In genomic region chr9:134634190-134634589, GRCh38 we compare ENCODE assay signal across 29 cellular contexts. TPM values are rescaled to one million over a fixed set of nuclear protein-coding genes. Genes with fewer than 3 reads are reported as not detected.
DNase-seq lines count a peak whose midpoint lies in the region; ATAC-seq and TF ChIP-seq lines count a peak whose summit lies in the region.
"Had no signal": no experiment of that assay in that cellular context is flagged by ENCODE, and none has a peak within 500 bp of the region (broad histone marks: within the 10 kb centered on the region; RNA-seq: fewer than 3 reads in every experiment).

No MANE protein-coding gene starts in this region.

- H3K27ac Mint-ChIP-seq in activated naive CD4-positive, alpha-beta T cell treated with anti-CD3 and anti-CD28 coated beads, Interleukin-2, amount 10 ng/mL, durations not matched to agents 7 days and 5 days: no peak overlapping the region
- H3K27ac Mint-ChIP-seq in H9: no peak overlapping the region
- H3K27ac Mint-ChIP-seq in stimulated activated naive B cell treated with anti-CD40 and anti-IgM and Interleukin-4, amounts not matched to agents 10 μg/mL and 1 μg/mL and 100 μg/mL, for 72 hours: no peak overlapping the region
- H3K27ac Mint-ChIP-seq in stimulated activated naive CD8-positive, alpha-beta T cell treated with anti-CD3 and anti-CD28 coated beads, Interleukin-15, amount 100 ng/mL, for 72 hours: no peak overlapping the region
- H3K27ac Mint-ChIP-seq: activated CD4-positive, alpha-beta memory T cell treated with anti-CD3 and anti-CD28 coated beads, Interleukin-2, amount 10 ng/mL, durations not matched to agents 7 days and 5 days; activated naive CD8-positive, alpha-beta T cell treated with anti-CD3 and anti-CD28 coated beads, Interleukin-2, amount 50 U/mL, for 24 hours; CD8-positive, alpha-beta T cell; memory B cell; neural progenitor cell; progenitor cell of endocrine pancreas had no signal

- H2BK5ac ChIP-seq in H9 (ENCODE audit: insufficient read length, low read length): no peak overlapping the region

- H3K27ac ChIP-seq in H9 (ENCODE audit: insufficient read length, low read depth, low read length): no peak overlapping the region
- H3K27ac ChIP-seq in lower lobe of right lung: no peak overlapping the region
- H3K27ac ChIP-seq in spleen: no peak overlapping the region
- H3K27ac ChIP-seq: neural progenitor cell had no signal

- H2AK5ac ChIP-seq in H9 (ENCODE audit: insufficient read length, low read length): no peak overlapping the region

- H3K36me3 ChIP-seq in lower lobe of right lung (no peaks in the 10 kb centered on the region), spleen (no peaks in the 10 kb centered on the region)
- H3K36me3 ChIP-seq: neural progenitor cell had no signal

- intact Hi-C loops in lower lobe of right lung (cut with DNase I): no loop called here
- intact Hi-C loops in spleen (cut with DNase I; ENCODE audit: low total_unique reads): no loop called here

- no peak overlapping the region for H3K4me2 ChIP-seq in H9 (ENCODE audit: insufficient read depth, insufficient read length, low read length)
- H3K4me2 ChIP-seq: neural progenitor cell had no signal

- H3K4ac ChIP-seq in H9 (ENCODE audit: low read depth, low read length): no peak overlapping the region

- no peak for TF ChIP-seq POLR2A in spleen (IDR thresholded peaks at IDR 0.05)

- ATAC-seq in lower lobe of right lung (no peak), GM18517 (IDR thresholded peaks at IDR 0.05; ENCODE audit: unreplicated experiment) (no peak)
- no peak for ATAC-seq in stimulated activated naive B cell treated with anti-CD40 and anti-IgM and Interleukin-4, amounts not matched to agents 10 μg/mL and 1 μg/mL and 100 μg/mL, for 72 hours (replicated peaks)
- ATAC-seq in stimulated activated naive CD8-positive, alpha-beta T cell treated with anti-CD3 and anti-CD28 coated beads, Interleukin-15, amount 100 ng/mL, for 72 hours: no peak
- ATAC-seq: activated naive CD8-positive, alpha-beta T cell treated with anti-CD3 and anti-CD28 coated beads, Interleukin-2, amount 50 U/mL, for 24 hours; CD8-positive, alpha-beta T cell; esophagus mucosa; HCT116; PC-3 had no signal

- no peak overlapping the region for H2BK15ac ChIP-seq in H9 (ENCODE audit: low read depth, low read length)

- H2BK120ac ChIP-seq in H9 (ENCODE audit: low read depth, low read length, poor library complexity, severe bottlenecking): no peak overlapping the region

- no peak overlapping the region for H3K4me3 Mint-ChIP-seq in activated naive CD4-positive, alpha-beta T cell treated with anti-CD3 and anti-CD28 coated beads, Interleukin-2, amount 10 ng/mL, durations not matched to agents 7 days and 5 days
- H3K4me3 Mint-ChIP-seq in H9: no peak overlapping the region
- no peak overlapping the region for H3K4me3 Mint-ChIP-seq in stimulated activated naive B cell treated with anti-CD40 and anti-IgM and Interleukin-4, amounts not matched to agents 10 μg/mL and 1 μg/mL and 100 μg/mL, for 72 hours
- no peak overlapping the region for H3K4me3 Mint-ChIP-seq in stimulated activated naive CD8-positive, alpha-beta T cell treated with anti-CD3 and anti-CD28 coated beads, Interleukin-15, amount 100 ng/mL, for 72 hours
- H3K4me3 Mint-ChIP-seq: activated CD4-positive, alpha-beta memory T cell treated with anti-CD3 and anti-CD28 coated beads, Interleukin-2, amount 10 ng/mL, durations not matched to agents 7 days and 5 days; activated naive CD8-positive, alpha-beta T cell treated with anti-CD3 and anti-CD28 coated beads, Interleukin-2, amount 50 U/mL, for 24 hours; CD8-positive, alpha-beta T cell; memory B cell; neural progenitor cell had no signal

- peaks cover 9% of the 10 kb centered on the region for H3K27me3 Mint-ChIP-seq in activated naive CD4-positive, alpha-beta T cell treated with anti-CD3 and anti-CD28 coated beads, Interleukin-2, amount 10 ng/mL, durations not matched to agents 7 days and 5 days
- peaks cover 5% of the 10 kb centered on the region for H3K27me3 Mint-ChIP-seq in H9 (ENCODE audit: low read depth)
- H3K27me3 Mint-ChIP-seq in stimulated activated naive B cell treated with anti-CD40 and anti-IgM and Interleukin-4, amounts not matched to agents 10 μg/mL and 1 μg/mL and 100 μg/mL, for 72 hours: peaks cover 7 to 12% of the 10 kb centered on the region in 2 donors
- H3K27me3 Mint-ChIP-seq in stimulated activated naive CD8-positive, alpha-beta T cell treated with anti-CD3 and anti-CD28 coated beads, Interleukin-15, amount 100 ng/mL, for 72 hours: peaks cover 8% of the 10 kb centered on the region
- H3K27me3 Mint-ChIP-seq: activated CD4-positive, alpha-beta memory T cell treated with anti-CD3 and anti-CD28 coated beads, Interleukin-2, amount 10 ng/mL, durations not matched to agents 7 days and 5 days; activated naive CD8-positive, alpha-beta T cell treated with anti-CD3 and anti-CD28 coated beads, Interleukin-2, amount 50 U/mL, for 24 hours had no signal

- H4K91ac ChIP-seq in H9 (ENCODE audit: insufficient read length, low read depth, low read length): no peak overlapping the region

- no peak overlapping the region for H2BK12ac ChIP-seq in H9 (ENCODE audit: insufficient read length, low read depth, low read length)

- H3K56ac ChIP-seq in H9 (ENCODE audit: insufficient read length, low read depth, low read length): no peak overlapping the region

- no peaks in the 10 kb centered on the region for H3K4me1 Mint-ChIP-seq in activated naive CD4-positive, alpha-beta T cell treated with anti-CD3 and anti-CD28 coated beads, Interleukin-2, amount 10 ng/mL, durations not matched to agents 7 days and 5 days
- H3K4me1 Mint-ChIP-seq in H9: peaks cover 2 to 14% of the 10 kb centered on the region in 2 experiments; a peak in 3 of 4 replicates
- peaks cover 0 to 2% of the 10 kb centered on the region in 2 donors for H3K4me1 Mint-ChIP-seq in stimulated activated naive B cell treated with anti-CD40 and anti-IgM and Interleukin-4, amounts not matched to agents 10 μg/mL and 1 μg/mL and 100 μg/mL, for 72 hours
- no peaks in the 10 kb centered on the region for H3K4me1 Mint-ChIP-seq in stimulated activated naive CD8-positive, alpha-beta T cell treated with anti-CD3 and anti-CD28 coated beads, Interleukin-15, amount 100 ng/mL, for 72 hours
- H3K4me1 Mint-ChIP-seq: activated CD4-positive, alpha-beta memory T cell treated with anti-CD3 and anti-CD28 coated beads, Interleukin-2, amount 10 ng/mL, durations not matched to agents 7 days and 5 days; activated naive CD8-positive, alpha-beta T cell treated with anti-CD3 and anti-CD28 coated beads, Interleukin-2, amount 50 U/mL, for 24 hours; memory B cell had no signal

- no peaks in the 10 kb centered on the region for H3K36me3 Mint-ChIP-seq in activated naive CD4-positive, alpha-beta T cell treated with anti-CD3 and anti-CD28 coated beads, Interleukin-2, amount 10 ng/mL, durations not matched to agents 7 days and 5 days
- no peaks in the 10 kb centered on the region; a peak in 1 of 7 replicates for H3K36me3 Mint-ChIP-seq in H9 (ENCODE audit: insufficient read depth in 1 of 3, low read depth in 3 of 3)
- H3K36me3 Mint-ChIP-seq in stimulated activated naive B cell treated with anti-CD40 and anti-IgM and Interleukin-4, amounts not matched to agents 10 μg/mL and 1 μg/mL and 100 μg/mL, for 72 hours: no peaks in the 10 kb centered on the region
- H3K36me3 Mint-ChIP-seq: CD8-positive, alpha-beta T cell; memory B cell; neural progenitor cell had no signal

- no peak overlapping the region for H3K4me3 ChIP-seq in lower lobe of right lung
- H3K4me3 ChIP-seq in spleen: no peak overlapping the region
- H3K4me3 ChIP-seq: neural progenitor cell had no signal

- H3K23me2 ChIP-seq in H9 (ENCODE audit: insufficient read length, low read depth, low read length, poor library complexity, severe bottlenecking): no peaks in the 10 kb centered on the region

- H3T11ph ChIP-seq in H9 (ENCODE audit: low read length): no peak overlapping the region

- H3K9me3 ChIP-seq in H9 (ENCODE audit: control insufficient read depth, low read depth, low read length): no peaks in the 10 kb centered on the region
- H3K9me3 ChIP-seq in lower lobe of right lung: no peaks in the 10 kb centered on the region
- no peaks in the 10 kb centered on the region for H3K9me3 ChIP-seq in spleen

- no peak overlapping the region for H4K8ac ChIP-seq in H9 (replicated peaks; ENCODE audit: insufficient read length, low read depth, low read length)

- WGBS in H9 (ENCODE audit: extremely low coverage, insufficient read length, low lambda C conversion rate): no CpG with 5 or more reads among the region's 9 CpGs
- 80 to 96% (median 92%) methylated on average over 3 to 9 of the region's 9 CpGs for WGBS in spleen, 5 donors

- H4K5ac ChIP-seq in H9 (ENCODE audit: insufficient read length, low read depth, low read length): no peak overlapping the region

- CTCF ChIA-PET in activated naive CD4-positive, alpha-beta T cell treated with anti-CD3 and anti-CD28 coated beads, Interleukin-2, amount 10 ng/mL, durations not matched to agents 7 days and 5 days (lab: Charles Lee): no interaction called here

- DNase-seq in activated naive CD4-positive, alpha-beta T cell treated with anti-CD3 and anti-CD28 coated beads, Interleukin-2, amount 10 ng/mL, durations not matched to agents 7 days and 5 days: peak; percentile 10
- no peak for DNase-seq in activated naive CD4-positive, alpha-beta T cell (lab: John Stamatoyannopoulos, UW)
- peak; percentile 7 for DNase-seq in H9
- peak; percentile 13 for DNase-seq in lower lobe of right lung
- DNase-seq in spleen: peak; percentile 57
- no peak for DNase-seq in stimulated activated naive B cell treated with anti-CD40 and anti-IgM and Interleukin-4, amounts not matched to agents 10 μg/mL and 1 μg/mL and 100 μg/mL, for 72 hours
- DNase-seq in stimulated activated naive CD8-positive, alpha-beta T cell treated with anti-CD3 and anti-CD28 coated beads, Interleukin-15, amount 100 ng/mL, for 72 hours: no peak
- DNase-seq: activated CD4-positive, alpha-beta memory T cell treated with anti-CD3 and anti-CD28 coated beads, Interleukin-2, amount 10 ng/mL, durations not matched to agents 7 days and 5 days; activated CD4-positive, alpha-beta T cell treated with anti-CD3 and anti-CD28 coated beads for 1 hour; activated naive CD8-positive, alpha-beta T cell treated with anti-CD3 and anti-CD28 coated beads, Interleukin-2, amount 50 U/mL, for 24 hours; CD8-positive, alpha-beta T cell; central memory CD4-positive, alpha-beta T cell; dermis blood vessel endothelial cell; Kasumi-1; NCI-H1436; NCI-H2081; NCI-H2227 treated with DMSO at 0.1 percent for 48 hours; NCI-H526; NK-92 treated with Interleukin-12 subunit alpha and Interleukin-12 subunit beta, amount 100 ng/mL, for 24 hours; PC-3; SHP77; stimulated activated CD4-positive, alpha-beta T cell treated with anti-CD3 and anti-CD28 coated beads, Interleukin-4, amount 100 ng/mL, for 24 hours; substantia nigra had no signal

- H4K20me1 ChIP-seq in H9 (ENCODE audit: control insufficient read depth, insufficient read depth, insufficient read length): no peaks in the 10 kb centered on the region

- no peaks in the 10 kb centered on the region for H3K79me2 ChIP-seq in H9 (ENCODE audit: insufficient read depth, low read length)

- H3K27me3 ChIP-seq in H9 (ENCODE audit: insufficient read depth, low read length) (no peaks in the 10 kb centered on the region), lower lobe of right lung (ENCODE audit: low read depth) (no peaks in the 10 kb centered on the region), spleen (replicated peaks in 1 of 7) (peaks cover 0 to 12% (median 0%) of the 10 kb centered on the region in 7 donors)
- H3K27me3 ChIP-seq: neural progenitor cell had no signal

- H3K79me1 ChIP-seq in H9 (ENCODE audit: insufficient read depth, low read depth, low read length, poor library complexity, severe bottlenecking): no peaks in the 10 kb centered on the region

- H3K4me1 ChIP-seq in H9 (ENCODE audit: insufficient read depth, low read length) (no peaks in the 10 kb centered on the region), lower lobe of right lung (no peaks in the 10 kb centered on the region), spleen (peaks cover 0 to 16% (median 9%) of the 10 kb centered on the region in 6 donors)
- H3K4me1 ChIP-seq: neural progenitor cell had no signal

- no peak overlapping the region for H3K9ac ChIP-seq in H9 (ENCODE audit: extremely low read depth, insufficient read length, low read length)
- H3K9ac ChIP-seq: neural progenitor cell had no signal

- TF ChIP-seq CTCF in H9 (conservative IDR thresholded peaks at IDR 0.05) (no peak), lower lobe of right lung (IDR thresholded peaks at IDR 0.05) (no peak), spleen (IDR thresholded peaks at IDR 0.05 in 8 of 11, conservative IDR thresholded peaks at IDR 0.05 in 3 of 11) (no peak)

- no peak overlapping the region for H3K18ac ChIP-seq in H9 (ENCODE audit: insufficient read length, low read depth, low read length)

- no peak overlapping the region for H3K23ac ChIP-seq in H9 (ENCODE audit: insufficient read length, low read depth, low read length)

- H3K9me3 Mint-ChIP-seq in activated naive CD4-positive, alpha-beta T cell treated with anti-CD3 and anti-CD28 coated beads, Interleukin-2, amount 10 ng/mL, durations not matched to agents 7 days and 5 days: no peaks in the 10 kb centered on the region
- no peaks in the 10 kb centered on the region; a peak in 1 of 5 replicates for H3K9me3 Mint-ChIP-seq in H9
- H3K9me3 Mint-ChIP-seq in stimulated activated naive B cell treated with anti-CD40 and anti-IgM and Interleukin-4, amounts not matched to agents 10 μg/mL and 1 μg/mL and 100 μg/mL, for 72 hours: no peaks in the 10 kb centered on the region
- H3K9me3 Mint-ChIP-seq in stimulated activated naive CD8-positive, alpha-beta T cell treated with anti-CD3 and anti-CD28 coated beads, Interleukin-15, amount 100 ng/mL, for 72 hours: no peaks in the 10 kb centered on the region
- H3K9me3 Mint-ChIP-seq: activated CD4-positive, alpha-beta memory T cell treated with anti-CD3 and anti-CD28 coated beads, Interleukin-2, amount 10 ng/mL, durations not matched to agents 7 days and 5 days; activated naive CD8-positive, alpha-beta T cell treated with anti-CD3 and anti-CD28 coated beads, Interleukin-2, amount 50 U/mL, for 24 hours; CD8-positive, alpha-beta T cell; memory B cell; neural progenitor cell had no signal

- H2BK20ac ChIP-seq in H9 (ENCODE audit: low read depth, low read length, poor library complexity, severe bottlenecking): no peak overlapping the region

- H2AFZ ChIP-seq in H9 (ENCODE audit: low read length): no peak overlapping the region
- H2AFZ ChIP-seq: neural progenitor cell had no signal

- H3K14ac ChIP-seq in H9 (ENCODE audit: insufficient read depth, low read length): no peak overlapping the region; the same call in 1 of the 2 replicates

RNA-seq across cellular contexts. Expression of gene COL5A1, which starts 7.4 kb away (rescaled TPM):
- 8.6 and 9.5 TPM in 2 replicates for total RNA-seq in H9 (2021)
- 29.0 TPM for total RNA-seq in lower lobe of right lung
- total RNA-seq in spleen: 10 to 100 TPM; 14.6 to 50.6 (median 28.9) TPM
- 10 to 100 TPM in 1 of 3 donors, 1 to 10 TPM in 2; 2.6 to 12.2 (median 3.1) TPM for polyA plus RNA-seq in spleen

Comparison
In these comparisons a context has a peak if more than half of its experiments do, and no peak if none do; other contexts are left out.
1. DNase-seq: peak in activated naive CD4-positive, alpha-beta T cell treated with anti-CD3 and anti-CD28 coated beads, Interleukin-2, amount 10 ng/mL, durations not matched to agents 7 days and 5 days (single experiment), H9 (single experiment), lower lobe of right lung (single experiment) and spleen (single experiment); none in activated naive CD4-positive, alpha-beta T cell (0 of 4), stimulated activated naive B cell treated with anti-CD40 and anti-IgM and Interleukin-4, amounts not matched to agents 10 μg/mL and 1 μg/mL and 100 μg/mL, for 72 hours (single experiment) and stimulated activated naive CD8-positive, alpha-beta T cell treated with anti-CD3 and anti-CD28 coated beads, Interleukin-15, amount 100 ng/mL, for 72 hours (0 of 2).